Comparison of ENCODE assay signal across 18 cellular contexts in the genomic region with DNA sequence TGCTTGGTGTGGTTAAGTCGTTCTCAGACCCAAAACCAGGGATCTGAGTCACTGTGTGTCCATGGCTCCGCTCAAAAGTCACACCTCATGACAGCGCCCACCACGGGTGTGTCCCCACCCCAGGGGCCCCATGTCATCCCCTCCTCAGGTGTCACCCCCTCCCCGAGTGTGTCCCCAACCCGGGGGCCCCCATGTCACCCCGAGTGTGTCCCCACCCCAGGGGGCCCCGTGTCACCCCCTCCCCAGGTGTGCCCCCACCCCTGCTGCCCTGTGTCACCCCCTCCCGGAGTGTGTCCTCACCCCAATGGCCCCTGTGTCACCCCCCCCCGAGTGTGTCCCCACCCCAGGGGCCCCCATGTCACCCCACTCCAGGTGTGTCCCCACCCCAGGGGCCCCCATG. TPM values are rescaled to one million over a fixed set of nuclear protein-coding genes. Genes with fewer than 3 reads are reported as not detected.
DNase-seq lines count a peak whose midpoint lies in the region; ATAC-seq and TF ChIP-seq lines count a peak whose summit lies in the region.
"Had no signal": no experiment of that assay in that cellular context is flagged by ENCODE, and none has a peak within 500 bp of the region (broad histone marks: within the 10 kb centered on the region; RNA-seq: fewer than 3 reads in every experiment).

No MANE protein-coding gene starts in this region.

- no peaks in the 10 kb centered on the region for H3K9me3 Mint-ChIP-seq in progenitor cell of endocrine pancreas (ENCODE audit: low read depth)
- H3K9me3 Mint-ChIP-seq: CD4-positive, CD25-positive, alpha-beta regulatory T cell had no signal

- no peaks in the 10 kb centered on the region for H3K4me1 Mint-ChIP-seq in progenitor cell of endocrine pancreas (ENCODE audit: low read depth)

- H3K36me3 Mint-ChIP-seq in progenitor cell of endocrine pancreas (ENCODE audit: insufficient read depth), result no peaks in the 10 kb centered on the region
- H3K36me3 Mint-ChIP-seq: CD4-positive, CD25-positive, alpha-beta regulatory T cell had no signal

- H3K36me3 ChIP-seq in BLaER1 (peaks cover 48% of the 10 kb centered on the region), skeletal muscle tissue (ENCODE audit: control insufficient read depth in 3 of 3, insufficient read depth in 3 of 3, low read length in 3 of 3) (peaks cover 9 to 29% (median 17%) of the 10 kb centered on the region in 3 donors)

- H3K4me1 ChIP-seq in BLaER1 (peaks cover 79% of the 10 kb centered on the region), skeletal muscle tissue (ENCODE audit: control insufficient read depth in 3 of 3, insufficient read depth in 3 of 3, low read length in 3 of 3) (peaks cover 33 to 67% (median 51%) of the 10 kb centered on the region in 3 donors)

- no peak for TF ChIP-seq CTCF in progenitor cell of endocrine pancreas (IDR thresholded peaks at IDR 0.05; ENCODE audit: unreplicated experiment)

- no peak overlapping the region for H3K27ac Mint-ChIP-seq in progenitor cell of endocrine pancreas
- H3K27ac Mint-ChIP-seq: CD4-positive, CD25-positive, alpha-beta regulatory T cell had no signal

- no peaks in the 10 kb centered on the region for H3K9me3 ChIP-seq in BLaER1
- H3K9me3 ChIP-seq in skeletal muscle tissue (ENCODE audit: control insufficient read depth in 3 of 3, low read length in 3 of 3), result no peaks in the 10 kb centered on the region

- no peak overlapping the region for H3K4me3 Mint-ChIP-seq in progenitor cell of endocrine pancreas (ENCODE audit: low read depth)
- H3K4me3 Mint-ChIP-seq: CD4-positive, CD25-positive, alpha-beta regulatory T cell had no signal

- ATAC-seq in esophagus mucosa, result peak; percentile 3
- no peak for ATAC-seq in GM19023 (IDR thresholded peaks at IDR 0.05; ENCODE audit: unreplicated experiment)
- ATAC-seq in HG03432 (IDR thresholded peaks at IDR 0.05; ENCODE audit: unreplicated experiment), result no peak
- ATAC-seq: SK-N-SH treated with all-trans-retinoic acid at 6 μM for 48 hours had no signal

- H4K20me1 ChIP-seq in BLaER1, result peaks cover 68% of the 10 kb centered on the region

- H3K27me3 ChIP-seq in BLaER1 (no peaks in the 10 kb centered on the region), skeletal muscle tissue (ENCODE audit: control insufficient read depth in 3 of 3, insufficient read depth in 3 of 3, low read length in 3 of 3) (peaks cover 0 to 8% (median 0%) of the 10 kb centered on the region in 3 donors)

- 0 out of 2 replicates have a peak overlapping the region, but pooled peaks have one; percentile 100 for H3K27ac ChIP-seq in BLaER1
- H3K27ac ChIP-seq in skeletal muscle tissue (ENCODE audit: low read depth, low read length), result peak overlapping the region; percentile 98
- H3K27ac ChIP-seq: GM23248 had no signal

- H3K27me3 Mint-ChIP-seq in progenitor cell of endocrine pancreas, result no peaks in the 10 kb centered on the region
- H3K27me3 Mint-ChIP-seq: CD4-positive, CD25-positive, alpha-beta regulatory T cell had no signal

- H3K9ac ChIP-seq in BLaER1 (no peak overlapping the region), skeletal muscle tissue (ENCODE audit: low read depth in 1 of 3, low read length in 3 of 3) (no peak overlapping the region)
- H3K9ac ChIP-seq: GM23248 had no signal

- H3K4me3 ChIP-seq in BLaER1 (no peak overlapping the region), skeletal muscle tissue (ENCODE audit: low read length in 3 of 3) (no peak overlapping the region)
- H3K4me3 ChIP-seq: GM23248 had no signal

- H3K4me2 ChIP-seq in BLaER1, result peak overlapping the region; percentile 99

- DNase-seq in 8988T (peak; percentile 37), progenitor cell of endocrine pancreas (ENCODE audit: low spot score, unreplicated experiment) (no peak)
- DNase-seq: CD4-positive, CD25-positive, alpha-beta regulatory T cell; COR-L47; DMS 273 treated with DMSO at 0.1 percent for 48 hours; GM23248; MV-4-11; NCI-H1694 treated with DMSO at 0.1 percent for 48 hours; NCI-H748 treated with DMSO at 0.1 percent for 48 hours; NK-92 treated with Interleukin-12 subunit alpha and Interleukin-12 subunit beta, amount 100 ng/mL, for 24 hours; SIG-M5 had no signal

RNA-seq across cellular contexts. Expression of a gene that starts 5.1 kb away (rescaled TPM):
- total RNA-seq in esophagus mucosa (not detected), skeletal muscle tissue (19.3 TPM), progenitor cell of endocrine pancreas (not detected in 2 replicates)
- total RNA-seq: CD4-positive, CD25-positive, alpha-beta regulatory T cell; GM23248; NCI-H460 had no signal

RNA-seq across cellular contexts. Expression of a gene that starts 21.6 kb away (rescaled TPM):
- total RNA-seq in esophagus mucosa, result 1.6 TPM
- total RNA-seq in skeletal muscle tissue, result 6.3 TPM
- total RNA-seq in progenitor cell of endocrine pancreas, result 8.8 and 10.1 TPM in 2 replicates

RNA-seq across cellular contexts. Expression of a gene that starts 21.8 kb away (rescaled TPM):
- total RNA-seq in esophagus mucosa (53.6 TPM), skeletal muscle tissue (98.6 TPM), progenitor cell of endocrine pancreas (88.1 and 88.5 TPM in 2 replicates)

Comparison
In these comparisons a context has a peak if more than half of its experiments do, and no peak if none do; other contexts are left out.
1. RNA of a gene that starts 5.1 kb away (total RNA-seq): 19.3 TPM in skeletal muscle tissue (single experiment); not detected in progenitor cell of endocrine pancreas and not detected in esophagus mucosa (single experiment); every median in the first group is over 10 times any median in the second.